8 cellular contexts compared by ENCODE assay signal in genomic region chr16:2500937-2501750, GRCh38. TPM values are rescaled to one million over a fixed set of nuclear protein-coding genes. Genes with fewer than 3 reads are reported as not detected.
DNase-seq lines count a peak whose midpoint lies in the region; ATAC-seq and TF ChIP-seq lines count a peak whose summit lies in the region.

No MANE protein-coding gene starts in this region.

- no peaks in the 10 kb centered on the region for H3K9me3 ChIP-seq in thymus (ENCODE audit: control insufficient read depth)

- peaks cover 3% of the 10 kb centered on the region for H3K36me3 ChIP-seq in thymus (ENCODE audit: control insufficient read depth, insufficient read depth)

- CTCF ChIA-PET in activated naive CD4-positive, alpha-beta T cell treated with anti-CD3 and anti-CD28 coated beads for 36 hours (lab: Charles Lee) = interaction anchor here (0.6 to 1.8 kb wide), 22 partner anchors 9 to 795 kb away, joined by 3 to 8 read pairs (median 3); partner anchors contain the start of genes ABCA3, ECI1 and MAPK8IP3

- no peaks in the 10 kb centered on the region for H3K27me3 ChIP-seq in thymus (ENCODE audit: control insufficient read depth, insufficient read depth)

- H3K27ac Mint-ChIP-seq in activated naive CD4-positive, alpha-beta T cell treated with anti-CD3 and anti-CD28 coated beads for 36 hours = no peak overlapping the region
- no peak overlapping the region for H3K27ac Mint-ChIP-seq in osteocyte (ENCODE audit: unreplicated experiment)

- no peaks in the 10 kb centered on the region for H3K27me3 Mint-ChIP-seq in activated naive CD4-positive, alpha-beta T cell treated with anti-CD3 and anti-CD28 coated beads for 36 hours (ENCODE audit: low read depth)
- no peaks in the 10 kb centered on the region for H3K27me3 Mint-ChIP-seq in osteocyte (ENCODE audit: unreplicated experiment)

- 43% methylated on average over 22 of the region's 22 CpGs for WGBS in thymus

- no peak overlapping the region for H3K27ac ChIP-seq in thymus (ENCODE audit: low read depth)

- H3K9me3 Mint-ChIP-seq in activated naive CD4-positive, alpha-beta T cell treated with anti-CD3 and anti-CD28 coated beads for 36 hours = no peaks in the 10 kb centered on the region
- no peaks in the 10 kb centered on the region for H3K9me3 Mint-ChIP-seq in osteocyte (ENCODE audit: unreplicated experiment)

- in situ Hi-C loops in GM13976 (cut with MboI; ENCODE audit: low sequenced_read_pairs, unreplicated experiment) = no loop called here
- in situ Hi-C loops in SK-MEL-5 (cut with HindIII; ENCODE audit: low pct_unique_long_range_greater_than_20kb, low sequenced_read_pairs) = no loop called here

- TF ChIP-seq CTCF in GM13976 (IDR thresholded peaks at IDR 0.05; ENCODE audit: borderline replicate concordance, control extremely low read depth, extremely low read depth, insufficient read depth, missing control alignments) (peak; percentile 99), osteocyte (IDR thresholded peaks at IDR 0.05) (peak; percentile 99)

- peaks cover 2% of the 10 kb centered on the region for H3K4me1 Mint-ChIP-seq in activated naive CD4-positive, alpha-beta T cell treated with anti-CD3 and anti-CD28 coated beads for 36 hours (ENCODE audit: low read depth)
- H3K4me1 Mint-ChIP-seq in osteocyte (ENCODE audit: unreplicated experiment) = peaks cover 18% of the 10 kb centered on the region

- H3K4me3 ChIP-seq in thymus (ENCODE audit: low read length) = peak overlapping the region; percentile 32

- intact Hi-C loops in activated naive CD4-positive, alpha-beta T cell treated with anti-CD3 and anti-CD28 coated beads for 36 hours (cut with micrococcal nuclease) = loop anchor here (1.0 kb wide), 3 partner anchors 72 to 306 kb away; partner anchors contain the start of genes ABCA3 and CCNF

- H3K4me1 ChIP-seq in thymus (ENCODE audit: control insufficient read depth, insufficient read depth, low read length) = no peaks in the 10 kb centered on the region

- no peak overlapping the region for H3K4me3 Mint-ChIP-seq in activated naive CD4-positive, alpha-beta T cell treated with anti-CD3 and anti-CD28 coated beads for 36 hours
- H3K4me3 Mint-ChIP-seq in osteocyte (ENCODE audit: unreplicated experiment) = no peak overlapping the region

- ATAC-seq in GM19455 (IDR thresholded peaks at IDR 0.05; ENCODE audit: unreplicated experiment) = no peak

- peaks cover 4% of the 10 kb centered on the region for H3K36me3 Mint-ChIP-seq in activated naive CD4-positive, alpha-beta T cell treated with anti-CD3 and anti-CD28 coated beads for 36 hours (ENCODE audit: low read depth)
- peaks cover 9% of the 10 kb centered on the region for H3K36me3 Mint-ChIP-seq in osteocyte (ENCODE audit: unreplicated experiment)

- DNase-seq in GM13976 (ENCODE audit: low spot score) (peak; percentile 92), LoVo (ENCODE audit: low spot score) (peak; percentile 46), SK-MEL-5 (ENCODE audit: low read depth, low spot score) (peak; percentile 78), glomerular visceral epithelial cell (ENCODE audit: extremely low spot score) (peak; percentile 83), osteocyte (ENCODE audit: extremely low spot score, unreplicated experiment) (peak; percentile 95)
- DNase-seq in activated naive CD4-positive, alpha-beta T cell treated with anti-CD3 and anti-CD28 coated beads for 36 hours = peak; percentile 84

RNA-seq across cellular contexts. Expression of gene ATP6V0C, which starts 12.6 kb away (rescaled TPM):
- 77.8 and 90.0 TPM in 2 replicates for total RNA-seq in SK-MEL-5 (2014; rRNA removed; shearing (Covaris generic))
- 658 and 749 TPM in 2 replicates for polyA plus RNA-seq in SK-MEL-5 (2015; cell fraction: cytosol; rRNA removed)
- 45.5 and 71.0 TPM in 2 replicates for polyA plus RNA-seq in SK-MEL-5 (2015; cell fraction: nucleus; rRNA removed)
- total RNA-seq in activated naive CD4-positive, alpha-beta T cell treated with anti-CD3 and anti-CD28 coated beads for 36 hours = 10 to 100 TPM; 81.9 TPM
- total RNA-seq in osteocyte = 208 and 211 TPM in 2 replicates
- polyA plus RNA-seq in thymus = 103 TPM

RNA-seq across cellular contexts. Expression of gene AMDHD2, which starts 19.0 kb away (rescaled TPM):
- 119 and 124 TPM in 2 replicates for total RNA-seq in SK-MEL-5 (2014; rRNA removed; shearing (Covaris generic))
- polyA plus RNA-seq in SK-MEL-5 (2015; cell fraction: cytosol; rRNA removed) = 111 and 112 TPM in 2 replicates
- polyA plus RNA-seq in SK-MEL-5 (2015; cell fraction: nucleus; rRNA removed) = 818 and 937 TPM in 2 replicates
- total RNA-seq in activated naive CD4-positive, alpha-beta T cell treated with anti-CD3 and anti-CD28 coated beads for 36 hours = 10 to 100 TPM; 15.3 to 18.6 TPM
- 52.5 and 56.6 TPM in 2 replicates for total RNA-seq in osteocyte
- 33.2 TPM for polyA plus RNA-seq in thymus

RNA-seq across cellular contexts. Expression of gene TBC1D24, which starts 26.2 kb away (rescaled TPM):
- 5.7 and 9.3 TPM in 2 replicates for total RNA-seq in SK-MEL-5 (2014; rRNA removed; shearing (Covaris generic))
- 6.3 and 8.0 TPM in 2 replicates for polyA plus RNA-seq in SK-MEL-5 (2015; cell fraction: cytosol; rRNA removed)
- 12.2 and 21.0 TPM in 2 replicates for polyA plus RNA-seq in SK-MEL-5 (2015; cell fraction: nucleus; rRNA removed)
- 1 to 10 TPM; 8.1 to 8.6 TPM for total RNA-seq in activated naive CD4-positive, alpha-beta T cell treated with anti-CD3 and anti-CD28 coated beads for 36 hours
- total RNA-seq in osteocyte = 15.4 and 17.4 TPM in 2 replicates
- polyA plus RNA-seq in thymus = 3.7 TPM

RNA-seq across cellular contexts. Expression of gene NTN3, which starts 30.0 kb away (rescaled TPM):
- total RNA-seq in SK-MEL-5 (2014; rRNA removed; shearing (Covaris generic)) = 0.21 TPM in 1 of 2 replicates, not detected in the other
- polyA plus RNA-seq in SK-MEL-5 (2015; cell fraction: cytosol; rRNA removed) = not detected in 2 replicates
- not detected in 2 replicates for polyA plus RNA-seq in SK-MEL-5 (2015; cell fraction: nucleus; rRNA removed)
- not detected for total RNA-seq in activated naive CD4-positive, alpha-beta T cell treated with anti-CD3 and anti-CD28 coated beads for 36 hours
- 1.4 and 1.8 TPM in 2 replicates for total RNA-seq in osteocyte
- polyA plus RNA-seq in thymus = 0.02 TPM

RNA-seq across cellular contexts. Expression of gene CEMP1, which starts 30.1 kb away (rescaled TPM):
- not detected in 2 replicates for total RNA-seq in SK-MEL-5 (2014; rRNA removed; shearing (Covaris generic))
- polyA plus RNA-seq in SK-MEL-5 (2015; cell fraction: cytosol; rRNA removed) = not detected in 2 replicates
- polyA plus RNA-seq in SK-MEL-5 (2015; cell fraction: nucleus; rRNA removed) = not detected in 2 replicates
- under 1 TPM in 1 of 2 experiments, not detected in 1; 0.17 TPM for total RNA-seq in activated naive CD4-positive, alpha-beta T cell treated with anti-CD3 and anti-CD28 coated beads for 36 hours
- total RNA-seq in osteocyte = not detected in 2 replicates
- polyA plus RNA-seq in thymus = 1.2 TPM
